9 cellular contexts compared by ENCODE assay signal in genomic region chr7:149716007-149716931, GRCh38. TPM values are rescaled to one million over a fixed set of nuclear protein-coding genes. Genes with fewer than 3 reads are reported as not detected.
A peak's percentile ranks its signal among the peaks of the same experiment; 100 is the strongest.
DNase-seq lines count a peak whose midpoint lies in the region; ATAC-seq, FAIRE-seq and TF ChIP-seq lines count a peak whose summit lies in the region.
"Had no signal": no experiment of that assay in that cellular context is flagged by ENCODE, and none has a peak within 500 bp of the region (broad histone marks: within the 10 kb centered on the region; RNA-seq: fewer than 3 reads in every experiment).

No MANE protein-coding gene starts in this region.

- H3K27me3 ChIP-seq in GM12878 (replicated peaks in 1 of 2; ENCODE audit: control insufficient read depth in 2 of 2, insufficient read depth in 2 of 2, low read length in 1 of 2) = no peaks in the 10 kb centered on the region

- peak overlapping the region; percentile 88 for H3K4me2 ChIP-seq in GM12878 (ENCODE audit: control insufficient read depth, insufficient read depth)

- H3K27me3 Mint-ChIP-seq in mesothelial cell of epicardium (ENCODE audit: low read depth) = no peaks in the 10 kb centered on the region

- no TSS peak for BruUV-seq in GM12878 (replicated peaks; lab: Mats Ljungman, UMichigan)

- no peak for TF ChIP-seq CTCF in GM12878 (IDR thresholded peaks at IDR 0.05 in 2 of 3, conservative IDR thresholded peaks at IDR 0.05 in 1 of 3; ENCODE audit: control insufficient read depth in 2 of 3, extremely low read depth in 1 of 3, insufficient read depth in 1 of 3, low read depth in 3 of 3, low read length in 3 of 3)
- no peak for TF ChIP-seq CTCF in mesothelial cell of epicardium (IDR thresholded peaks at IDR 0.05; ENCODE audit: unreplicated experiment)

- H3K9me3 ChIP-seq in GM12878 (replicated peaks; ENCODE audit: control insufficient read depth, insufficient read depth, low read length) = peaks cover 2% of the 10 kb centered on the region

- peaks cover 4% of the 10 kb centered on the region for H3K79me2 ChIP-seq in GM12878 (ENCODE audit: control insufficient read depth, insufficient read depth, low read length)

- H3K27ac ChIP-seq in GM12878 (ENCODE audit: control insufficient read depth, insufficient read depth) = no peak overlapping the region
- H3K27ac ChIP-seq: left lung had no signal

- SMC1A ChIA-PET in GM12878 (lab: Charles Lee; ENCODE audit: uncharacterized antibody, unreplicated experiment) = interaction anchor here (0.9 to 1.6 kb wide), 4 partner anchors 26 to 256 kb away, joined by 3 to 6 read pairs (median 4); partner anchors contain the start of gene ZNF777

- ATAC-seq in GM12878 (no peak), HG02870 (IDR thresholded peaks at IDR 0.05; ENCODE audit: unreplicated experiment) (no peak), GM19395 (IDR thresholded peaks at IDR 0.05; ENCODE audit: unreplicated experiment) (no peak)
- ATAC-seq: left lung had no signal

- no peak for TF ChIP-seq POLR2A in GM12878 (IDR thresholded peaks at IDR 0.05; ENCODE audit: low read depth, low read length)

- peak overlapping the region; percentile 32 for H3K27ac Mint-ChIP-seq in mesothelial cell of epicardium

- CTCF ChIA-PET in GM12878 (lab: Yijun Ruan, JAX) = interaction anchor here (1.0 to 2.9 kb wide), 5 partner anchors 25 to 117 kb away, joined by 3 to 10 read pairs (median 4); no protein-coding TSS in a partner anchor

- in situ Hi-C loops in ACHN (cut with HindIII; ENCODE audit: low pct_ligation_motif_present, low pct_unique_long_range_greater_than_20kb, low sequenced_read_pairs) = no loop called here
- in situ Hi-C loops in GM12878 (cut with MboI) = no loop called here

- peaks cover 14% of the 10 kb centered on the region for H3K4me1 ChIP-seq in GM12878 (ENCODE audit: control insufficient read depth, insufficient read depth, low read length)

- RAD21 ChIA-PET in GM12878 (lab: Charles Lee; ENCODE audit: unreplicated experiment) = interaction anchor here (1.4 to 1.8 kb wide), 2 partner anchors 26 to 53 kb away, joined by 3 to 10 read pairs; no protein-coding TSS in a partner anchor

- no peaks in the 10 kb centered on the region for H4K20me1 ChIP-seq in GM12878 (ENCODE audit: control insufficient read depth, insufficient read depth)

- TF ChIP-seq RAD21 in GM12878 (IDR thresholded peaks at IDR 0.05; ENCODE audit: insufficient read depth, low read depth, low read length) = no peak

- DNase-seq in ACHN = peak; percentile 36
- DNase-seq in HTR-8/SVneo (ENCODE audit: insufficient read length, low spot score) = peak; percentile 22
- no peak for DNase-seq in GM12878 (ENCODE audit: low read depth, low spot score)
- DNase-seq in mesothelial cell of epicardium (ENCODE audit: low spot score in 2 of 2, unreplicated experiment in 2 of 2) = peak in 1 of 2 experiments; percentile 36
- no peak for DNase-seq in AML-193 (lab: John Stamatoyannopoulos, UW)
- DNase-seq in GM19238 (ENCODE audit: insufficient read length, low spot score) = no peak

- peaks cover 15% of the 10 kb centered on the region for H3K36me3 Mint-ChIP-seq in mesothelial cell of epicardium

- FAIRE-seq in HTR-8/SVneo (lab: Jason Lieb, UNC) = no peak
- FAIRE-seq in GM12878 (lab: Jason Lieb, UNC) = no peak

- H3K4me3 ChIP-seq in GM12878 = peak overlapping the region; percentile 91

- no peaks in the 10 kb centered on the region for H3K36me3 ChIP-seq in GM12878 (ENCODE audit: control insufficient read depth in 2 of 2, insufficient read depth in 2 of 2, low read length in 1 of 2)

- H3K4me3 Mint-ChIP-seq in mesothelial cell of epicardium = peak overlapping the region; percentile 87

- POLR2A ChIA-PET in GM12878 (lab: Charles Lee) = no interaction called here

- no peak for TF ChIP-seq EP300 in GM12878 (IDR thresholded peaks at IDR 0.05; ENCODE audit: borderline replicate concordance in 1 of 2, control insufficient read depth in 1 of 2, low read depth in 2 of 2, low read length in 2 of 2)

- intact Hi-C loops in GM12878 (cut with micrococcal nuclease; ENCODE audit: unreplicated experiment) = no loop called here

- H3K9me3 Mint-ChIP-seq in mesothelial cell of epicardium = peaks cover 14% of the 10 kb centered on the region

- no peak overlapping the region for H2AFZ ChIP-seq in GM12878 (ENCODE audit: control insufficient read depth, low read depth, low read length)

- WGBS in GM12878 (ENCODE audit: insufficient coverage, insufficient replicate concordance, low lambda C conversion rate, missing lambda C conversion rate) = 90% methylated on average over 11 of the region's 11 CpGs

- H3K4me1 Mint-ChIP-seq in mesothelial cell of epicardium = peaks cover 19% of the 10 kb centered on the region

- peak overlapping the region; percentile 63 for H3K9ac ChIP-seq in GM12878 (ENCODE audit: control insufficient read depth, insufficient read depth, low read length)

TF ChIP-seq in GM12878, 131 proteins besides CTCF, POLR2A, EP300 and RAD21 (continues in another document):
- TF ChIP-seq ELK1 (IDR thresholded peaks at IDR 0.05; ENCODE audit: low read depth, low read length) (no peak), YY1 (IDR thresholded peaks at IDR 0.05; ENCODE audit: low read depth, low read length) (no peak), ZNF592 (IDR thresholded peaks at IDR 0.05) (no peak), BRCA1 (IDR thresholded peaks at IDR 0.05; ENCODE audit: low read depth, low read length) (no peak), CEBPB (IDR thresholded peaks at IDR 0.05; ENCODE audit: borderline replicate concordance in 1 of 2, low read depth in 2 of 2, low read length in 2 of 2) (no peak), MEF2A (IDR thresholded peaks at IDR 0.05; ENCODE audit: insufficient read depth, low read depth, low read length) (no peak)

RNA-seq across cellular contexts. Expression of gene ZNF467, which starts 57.1 kb away (rescaled TPM):
- total RNA-seq in GM12878 (2013; cell fraction: nucleolus; rRNA removed) = 0.77 and 0.93 TPM in 2 replicates
- total RNA-seq in GM12878 (2014; rRNA removed) (not detected in 2 replicates), GM12878 (2014; rRNA removed; fragmentation: Illumina TruSeq; extraction: Trizol) (not detected in 2 replicates), GM12878 (2021) (not detected in 2 replicates), mesothelial cell of epicardium (35.3 to 38.9 TPM (median 38.0 TPM) in 3 replicates)
- not detected for polyA plus RNA-seq in GM12878 (2011; ENCODE audit: low read depth)
- polyA plus RNA-seq in GM12878 (2011; rRNA removed) (not detected in 2 replicates), GM12878 (2014; fragmentation: Illumina TruSeq; extraction: Trizol) (not detected in 2 replicates), GM12878 (2014; fragmentation: Nextera tagmentation; extraction: Ambion mirVana) (not detected), GM12878 (2014; rRNA removed) (0.04 TPM in 1 of 2 replicates, not detected in the other), GM12878 (2016; fragmentation: Nextera tagmentation; extraction: Ambion mirVana) (not detected)
- polyA plus RNA-seq in GM12878 (2011; cell fraction: cytosol; rRNA removed) = 0.07 TPM in 1 of 2 replicates, not detected in the other
- polyA plus RNA-seq in GM12878 (2011; cell fraction: nucleus; rRNA removed) = 0.35 and 0.45 TPM in 2 replicates
- polyA plus RNA-seq in GM12878 (2012) = 0.19 and 0.34 TPM in 2 replicates
- 0.05 TPM in 1 of 2 replicates, not detected in the other for polyA minus RNA-seq in GM12878 (2011; rRNA and poly(A)+ RNA removed)
- not detected in 2 replicates for polyA minus RNA-seq in GM12878 (2011; cell fraction: cytosol; rRNA and poly(A)+ RNA removed)
- not detected in 2 replicates for polyA minus RNA-seq in GM12878 (2011; cell fraction: nucleus; rRNA and poly(A)+ RNA removed)

Comparison
In these comparisons a context has a peak if more than half of its experiments do, and no peak if none do; other contexts are left out.
1. DNase-seq: peak in ACHN (single experiment) and HTR-8/SVneo (single experiment); none in GM12878 (single experiment), AML-193 (0 of 2) and GM19238 (single experiment).
2. RNA of gene ZNF467, which starts 57.1 kb away (total RNA-seq): 35.3 to 38.9 TPM in mesothelial cell of epicardium; 0.77 to 0.93 TPM in GM12878; every median in the first group is over 10 times any median in the second.